8 cellular contexts compared by ENCODE assay signal in genomic region chr5:157252741-157253465, GRCh38. TPM values are rescaled to one million over a fixed set of nuclear protein-coding genes. Genes with fewer than 3 reads are reported as not detected.
DNase-seq lines count a peak whose midpoint lies in the region; ATAC-seq, FAIRE-seq and TF ChIP-seq lines count a peak whose summit lies in the region.

No MANE protein-coding gene starts in this region.

- H3K4me3 Mint-ChIP-seq in CD4-positive, alpha-beta memory T cell: peak overlapping the region; percentile 61 to 86 (median 74)
- peak overlapping the region; percentile 28 for H3K4me3 Mint-ChIP-seq in activated CD8-positive, alpha-beta T cell treated with anti-CD3 and anti-CD28 coated beads for 36 hours

- H3K9me3 ChIP-seq in CD4-positive, alpha-beta memory T cell (ENCODE audit: control insufficient read depth in 1 of 2, low read length in 2 of 2): no peaks in the 10 kb centered on the region

- H3K4me1 ChIP-seq in CD4-positive, alpha-beta memory T cell (ENCODE audit: insufficient read depth, low read length): peaks cover 100% of the 10 kb centered on the region

- no peak for TF ChIP-seq CTCF in activated CD8-positive, alpha-beta T cell treated with anti-CD3 and anti-CD28 coated beads for 36 hours (IDR thresholded peaks at IDR 0.05)

- ATAC-seq in GM19463 (IDR thresholded peaks at IDR 0.05; ENCODE audit: unreplicated experiment): peak; percentile 91
- ATAC-seq in HG03457 (IDR thresholded peaks at IDR 0.05; ENCODE audit: unreplicated experiment): peak; percentile 80
- peak; percentile 81 for ATAC-seq in activated CD8-positive, alpha-beta T cell treated with anti-CD3 and anti-CD28 coated beads for 36 hours

- H3K27me3 ChIP-seq in CD4-positive, alpha-beta memory T cell (ENCODE audit: insufficient read depth, low read length): no peaks in the 10 kb centered on the region

- H3K4me3 ChIP-seq in CD4-positive, alpha-beta memory T cell (ENCODE audit: low read length in 2 of 2): peak overlapping the region in 1 of 2 donors; percentile 36

- no peak for TF ChIP-seq POLR2A in H54 (IDR thresholded peaks at IDR 0.05; ENCODE audit: low read depth, low read length)

- H3K4me1 Mint-ChIP-seq in CD4-positive, alpha-beta memory T cell: peaks cover 81 to 98% (median 90%) of the 10 kb centered on the region in 4 donors
- H3K4me1 Mint-ChIP-seq in activated CD8-positive, alpha-beta T cell treated with anti-CD3 and anti-CD28 coated beads for 36 hours (ENCODE audit: low read depth): peaks cover 97% of the 10 kb centered on the region

- peaks cover 85% of the 10 kb centered on the region in 2 donors for H3K36me3 Mint-ChIP-seq in CD4-positive, alpha-beta memory T cell
- peaks cover 87% of the 10 kb centered on the region for H3K36me3 Mint-ChIP-seq in activated CD8-positive, alpha-beta T cell treated with anti-CD3 and anti-CD28 coated beads for 36 hours (ENCODE audit: low read depth)

- FAIRE-seq in H54 (lab: Jason Lieb, UNC): no peak

- peaks cover 57% of the 10 kb centered on the region for H3K36me3 ChIP-seq in CD4-positive, alpha-beta memory T cell (ENCODE audit: insufficient read depth, low read length)

- H3K27me3 Mint-ChIP-seq in CD4-positive, alpha-beta memory T cell: no peaks in the 10 kb centered on the region
- H3K27me3 Mint-ChIP-seq in activated CD8-positive, alpha-beta T cell treated with anti-CD3 and anti-CD28 coated beads for 36 hours: no peaks in the 10 kb centered on the region

- CTCF ChIA-PET in CD4-positive, alpha-beta memory T cell (lab: Charles Lee; ENCODE audit: partially characterized antibody): interaction anchor here (0.8 to 16.6 kb wide), 45 partner anchors 10 to 491 kb away, joined by 3 to 237 read pairs (median 5); partner anchors contain the start of genes ITK, LSM11 and MED7
- CTCF ChIA-PET in activated CD8-positive, alpha-beta T cell treated with anti-CD3 and anti-CD28 coated beads for 36 hours (lab: Charles Lee): interaction anchor here (0.8 to 3.4 kb wide), 33 partner anchors 8 to 491 kb away, joined by 3 to 38 read pairs (median 5); partner anchors contain the start of genes CYFIP2 and LSM11

- peak; percentile 77 to 84 (median 82) for DNase-seq in CD4-positive, alpha-beta memory T cell
- DNase-seq in activated CD8-positive, alpha-beta T cell treated with anti-CD3 and anti-CD28 coated beads for 36 hours: peak; percentile 86
- DNase-seq in left kidney (ENCODE audit: low read depth, low spot score) (peak; percentile 27), NCI-H526 treated with DMSO at 0.1 percent for 48 hours (lab: John Stamatoyannopoulos, UW) (no peak), H54 (ENCODE audit: insufficient read length, low spot score) (no peak), 8988T (no peak)

- H3K27ac ChIP-seq in CD4-positive, alpha-beta memory T cell (ENCODE audit: low read depth, low read length): peak overlapping the region; percentile 64

- POLR2A ChIA-PET in CD4-positive, alpha-beta memory T cell (lab: Charles Lee; ENCODE audit: partially characterized antibody): interaction anchor here (0.7 to 17.2 kb wide), 34 partner anchors 8 to 110 kb away, joined by 3 to 193 read pairs (median 5); partner anchors contain the start of genes CYFIP2, ITK and MED7
- POLR2A ChIA-PET in activated CD8-positive, alpha-beta T cell treated with anti-CD3 and anti-CD28 coated beads for 36 hours (lab: Charles Lee): interaction anchor here (0.9 to 7.0 kb wide), 19 partner anchors 10 to 332 kb away, joined by 3 to 98 read pairs (median 5); partner anchors contain the start of gene CYFIP2

- peaks cover 0 to 8% (median 0%) of the 10 kb centered on the region in 8 donors for H3K9me3 Mint-ChIP-seq in CD4-positive, alpha-beta memory T cell
- H3K9me3 Mint-ChIP-seq in activated CD8-positive, alpha-beta T cell treated with anti-CD3 and anti-CD28 coated beads for 36 hours: no peaks in the 10 kb centered on the region

- H3K27ac Mint-ChIP-seq in CD4-positive, alpha-beta memory T cell: peak overlapping the region; percentile 84 to 98 (median 94)
- H3K27ac Mint-ChIP-seq in activated CD8-positive, alpha-beta T cell treated with anti-CD3 and anti-CD28 coated beads for 36 hours: peak overlapping the region; percentile 95

- intact Hi-C loops in CD4-positive, alpha-beta memory T cell (cut with micrococcal nuclease): loop anchor here (1.0 to 5.0 kb wide), 4 partner anchors 12 to 104 kb away; no protein-coding TSS in a partner anchor
- intact Hi-C loops in activated CD8-positive, alpha-beta T cell treated with anti-CD3 and anti-CD28 coated beads for 36 hours (cut with micrococcal nuclease): loop anchor here (2.0 kb wide), 1 partner anchor 30 kb away; no protein-coding TSS in a partner anchor

RNA-seq across cellular contexts. Expression of gene CYFIP2, which starts 13.0 kb away (rescaled TPM):
- 100 to 1,000 TPM; 317 to 325 TPM for total RNA-seq in CD4-positive, alpha-beta memory T cell
- polyA plus RNA-seq in CD4-positive, alpha-beta memory T cell: 100 to 1,000 TPM; 432 to 516 TPM
- 100 to 1,000 TPM; 350 to 351 TPM for total RNA-seq in activated CD8-positive, alpha-beta T cell treated with anti-CD3 and anti-CD28 coated beads for 36 hours

Comparison
In these comparisons a context has a peak if more than half of its experiments do, and no peak if none do; other contexts are left out.
1. DNase-seq: peak in CD4-positive, alpha-beta memory T cell (5 of 5), activated CD8-positive, alpha-beta T cell treated with anti-CD3 and anti-CD28 coated beads for 36 hours (single experiment) and left kidney (single experiment); none in NCI-H526 treated with DMSO at 0.1 percent for 48 hours (single experiment), H54 (single experiment) and 8988T (single experiment).
2. Peak in every context shown above with its lines, with median percentiles within 50 percentile points of each other: ATAC-seq.